23 cellular contexts compared by ENCODE assay signal in genomic region chr14:54589843-54590242, GRCh38.
"Had no signal": no experiment of that assay in that cellular context is flagged by ENCODE, and none has a peak within 500 bp of the region (broad histone marks: within the 10 kb centered on the region; RNA-seq: fewer than 3 reads in every experiment).

No MANE protein-coding gene starts in this region.

- H3K4me3 ChIP-seq: adrenal gland, body of pancreas, colonic mucosa, esophagus squamous epithelium, gastroesophageal sphincter, neural progenitor cell, ovary, SK-N-MC had no signal

- H3K27ac ChIP-seq: adrenal gland, body of pancreas, colonic mucosa, esophagus squamous epithelium, gastroesophageal sphincter, neural progenitor cell, ovary, SK-N-MC had no signal

- H3K36me3 Mint-ChIP-seq: naive B cell had no signal

- H3K4me3 Mint-ChIP-seq: naive B cell, neural progenitor cell, type B pancreatic cell had no signal

- H3K27me3 ChIP-seq: adrenal gland, body of pancreas, colonic mucosa, esophagus squamous epithelium, gastroesophageal sphincter, neural progenitor cell, ovary had no signal

- DNase-seq: activated CD4-positive, alpha-beta T cell treated with anti-CD3 and anti-CD28 coated beads, Interleukin-2, amount 50 U/mL, for 1 hour; activated naive CD4-positive, alpha-beta T cell treated with anti-CD3 and anti-CD28 coated beads, Interleukin-2, amount 50 U/mL, for 16 hours; adrenal gland; body of pancreas; central memory CD4-positive, alpha-beta T cell; colonic mucosa; esophagus squamous epithelium; islet precursor cell; naive B cell; ovary; stimulated activated CD4-positive, alpha-beta T cell treated with anti-CD3 and anti-CD28 coated beads, Interleukin-2, amount 100 ng/mL, for 48 hours; stimulated activated naive CD4-positive, alpha-beta T cell; substantia nigra; T-helper 1 cell; T1000 had no signal

- H3K9ac ChIP-seq: neural progenitor cell had no signal

- H2AFZ ChIP-seq: neural progenitor cell had no signal

- H3K9me3 ChIP-seq: adrenal gland, body of pancreas, colonic mucosa, esophagus squamous epithelium, gastroesophageal sphincter, ovary had no signal

- H3K9me3 Mint-ChIP-seq: activated T-helper 2 cell treated with anti-CD3 and anti-CD28 coated beads, Interferon-gamma antibody, Interleukin-2, Interleukin-4, amounts not matched to agents 10 μg/mL and 5 μg/mL and 100 μg/mL, durations not matched to agents 14 hours and 24 hours and 36 hours had no signal

- H3K27ac Mint-ChIP-seq: activated T-helper 2 cell treated with anti-CD3 and anti-CD28 coated beads, Interferon-gamma antibody, Interleukin-2, Interleukin-4, amounts not matched to agents 10 μg/mL and 5 μg/mL and 100 μg/mL, durations not matched to agents 14 hours and 24 hours and 36 hours; neural progenitor cell; type B pancreatic cell had no signal

- H3K36me3 ChIP-seq: adrenal gland, colonic mucosa, esophagus squamous epithelium, gastroesophageal sphincter, neural progenitor cell, ovary had no signal

- FAIRE-seq: endothelial cell of umbilical vein had no signal

- ATAC-seq: activated CD4-positive, CD25-positive, alpha-beta regulatory T cell treated with anti-CD3 and anti-CD28 coated beads, Interleukin-2, amount 50 U/mL, for 24 hours; body of pancreas; gastroesophageal sphincter; left lobe of liver had no signal

- H3K4me1 ChIP-seq: body of pancreas, colonic mucosa, neural progenitor cell had no signal

- H3K4me2 ChIP-seq: neural progenitor cell had no signal

- H3K27me3 Mint-ChIP-seq: naive B cell, type B pancreatic cell had no signal
